In genomic region chr3:66270726-66271125, GRCh38 we compare ENCODE assay signal across 23 cellular contexts.
"Had no signal": no experiment of that assay in that cellular context is flagged by ENCODE, and none has a peak within 500 bp of the region (broad histone marks: within the 10 kb centered on the region; RNA-seq: fewer than 3 reads in every experiment).

No MANE protein-coding gene starts in this region.

- H3K27me3 Mint-ChIP-seq: activated CD4-positive, alpha-beta T cell treated with anti-CD3 and anti-CD28 coated beads, Interleukin-2, amount 10 ng/mL, durations not matched to agents 7 days and 5 days; effector memory CD8-positive, alpha-beta T cell; T-cell had no signal

- H3K4me3 Mint-ChIP-seq: activated CD4-positive, alpha-beta T cell treated with anti-CD3 and anti-CD28 coated beads, Interleukin-2, amount 10 ng/mL, durations not matched to agents 7 days and 5 days; activated CD8-positive, alpha-beta T cell treated with anti-CD3 and anti-CD28 coated beads, Interleukin-2, amount 10 ng/mL, durations not matched to agents 7 days and 5 days; effector memory CD8-positive, alpha-beta T cell; mesothelial cell of epicardium; natural killer cell; T-cell had no signal

- H3K4me1 Mint-ChIP-seq: activated CD4-positive, alpha-beta T cell treated with anti-CD3 and anti-CD28 coated beads, Interleukin-2, amount 10 ng/mL, durations not matched to agents 7 days and 5 days; natural killer cell had no signal

- H3K27ac Mint-ChIP-seq: activated CD4-positive, alpha-beta T cell treated with anti-CD3 and anti-CD28 coated beads, Interleukin-2, amount 10 ng/mL, durations not matched to agents 7 days and 5 days; activated CD8-positive, alpha-beta T cell treated with anti-CD3 and anti-CD28 coated beads, Interleukin-2, amount 10 ng/mL, durations not matched to agents 7 days and 5 days; mesothelial cell of epicardium; natural killer cell; T-cell had no signal

- DNase-seq: activated CD4-positive, alpha-beta T cell treated with anti-CD3 and anti-CD28 coated beads, Interleukin-2, amount 10 ng/mL, durations not matched to agents 7 days and 5 days; activated CD4-positive, CD25-positive, alpha-beta regulatory T cell treated with anti-CD3 and anti-CD28 coated beads, Interleukin-2, amount 50 U/mL, for 72 hours; activated CD8-positive, alpha-beta T cell treated with anti-CD3 and anti-CD28 coated beads, Interleukin-2, amount 10 ng/mL, durations not matched to agents 7 days and 5 days; activated gamma-delta T cell treated with Interleukin-2 at 50 U/mL for 16 hours; activated T-cell treated with anti-CD3 and anti-CD28 coated beads, Interleukin-2, amount 50 U/mL, for 1 hour; adrenal gland; brain microvascular endothelial cell; caudate nucleus; dorsolateral prefrontal cortex; effector memory CD8-positive, alpha-beta T cell; kidney; natural killer cell; ovary; spleen; stimulated activated CD4-positive, alpha-beta T cell treated with anti-CD3 and anti-CD28 coated beads, Interleukin-4, amount 100 ng/mL, for 1 hour; stimulated activated naive CD4-positive, alpha-beta T cell; T-cell; upper lobe of right lung; WERI-Rb-1 had no signal

- ATAC-seq: activated CD8-positive, alpha-beta T cell treated with anti-CD3 and anti-CD28 coated beads, Interleukin-2, amount 10 ng/mL, durations not matched to agents 7 days and 5 days; activated naive CD4-positive, alpha-beta T cell treated with anti-CD3 and anti-CD28 coated beads, Interleukin-2, amount 50 U/mL, for 72 hours; effector memory CD8-positive, alpha-beta T cell; esophagus mucosa; left lobe of liver; natural killer cell; T-cell; upper lobe of right lung had no signal

- H3K36me3 Mint-ChIP-seq: activated naive CD4-positive, alpha-beta T cell treated with anti-CD3 and anti-CD28 coated beads, Interleukin-2, amount 50 U/mL, for 72 hours; natural killer cell had no signal

- H3K9me3 Mint-ChIP-seq: activated CD4-positive, alpha-beta T cell treated with anti-CD3 and anti-CD28 coated beads, Interleukin-2, amount 10 ng/mL, durations not matched to agents 7 days and 5 days; activated naive CD4-positive, alpha-beta T cell treated with anti-CD3 and anti-CD28 coated beads, Interleukin-2, amount 50 U/mL, for 72 hours; effector memory CD8-positive, alpha-beta T cell; natural killer cell; T-cell had no signal
